Comparison of ENCODE assay signal across 14 cellular contexts in the genomic region with DNA sequence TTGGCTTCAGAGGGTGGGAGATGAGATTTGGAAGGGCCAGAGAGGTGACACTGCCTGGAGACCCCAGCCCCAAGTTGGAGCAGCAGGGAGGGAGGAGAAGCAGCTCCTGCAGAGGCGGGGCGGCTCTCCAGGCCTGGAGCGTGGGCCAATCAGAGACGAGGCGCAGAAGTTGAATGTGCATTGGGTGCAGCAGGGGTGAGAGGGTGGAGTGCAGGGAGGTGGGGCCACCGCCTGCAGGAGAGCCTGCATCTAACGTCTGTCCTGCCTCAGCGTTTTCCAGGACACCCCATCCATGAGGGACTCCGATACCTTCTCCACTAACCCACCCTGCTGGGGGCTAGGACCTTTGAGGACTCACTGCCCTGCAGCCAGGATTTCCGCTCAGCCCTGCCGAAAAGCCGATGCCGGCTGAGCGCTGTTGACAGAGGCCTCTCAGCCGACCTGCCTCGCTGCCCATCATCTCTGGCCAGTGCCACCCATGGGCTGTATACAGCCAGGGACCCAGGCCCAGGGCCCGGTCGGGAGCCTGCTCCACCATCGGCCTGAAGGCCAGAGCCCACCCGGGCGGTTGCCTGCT.
DNase-seq lines count a peak whose midpoint lies in the region; ATAC-seq, FAIRE-seq and TF ChIP-seq lines count a peak whose summit lies in the region.
"Had no signal": no experiment of that assay in that cellular context is flagged by ENCODE, and none has a peak within 500 bp of the region (broad histone marks: within the 10 kb centered on the region; RNA-seq: fewer than 3 reads in every experiment).

No MANE protein-coding gene starts in this region.

- no peaks in the 10 kb centered on the region for H3K36me3 ChIP-seq in HepG2 (replicated peaks in 1 of 2; ENCODE audit: control insufficient read depth in 1 of 2, insufficient read depth in 2 of 2, low read length in 2 of 2)
- H3K36me3 ChIP-seq in right lobe of liver: no peaks in the 10 kb centered on the region
- no peaks in the 10 kb centered on the region for H3K36me3 ChIP-seq in stomach smooth muscle (ENCODE audit: control insufficient read depth in 2 of 2, insufficient read depth in 2 of 2, low read length in 2 of 2)
- H3K36me3 ChIP-seq: upper lobe of right lung had no signal

- H2AFZ ChIP-seq in HepG2 (ENCODE audit: low read length): no peak overlapping the region

- TF ChIP-seq CTCF in HepG2 (CRISPR knock-in tag; IDR thresholded peaks at IDR 0.05) (no peak), right lobe of liver (IDR thresholded peaks at IDR 0.05) (no peak), WTC11 (IDR thresholded peaks at IDR 0.05) (no peak)

- peaks cover 37% of the 10 kb centered on the region for H3K4me1 Mint-ChIP-seq in WTC11

- H3K79me2 ChIP-seq in HepG2 (ENCODE audit: insufficient read depth, low read length): no peaks in the 10 kb centered on the region

- TF ChIP-seq EP300 in HepG2 (IDR thresholded peaks at IDR 0.05; ENCODE audit: low read depth in 2 of 2, low read length in 2 of 2) (no peak), HepG2 (CRISPR knock-in tag; IDR thresholded peaks at IDR 0.05; ENCODE audit: borderline replicate concordance) (no peak)

- no peak overlapping the region for H3K27ac Mint-ChIP-seq in WTC11

- H3K9ac ChIP-seq in HepG2 (ENCODE audit: insufficient read depth, low read depth, low read length): no peak overlapping the region
- H3K9ac ChIP-seq in stomach smooth muscle (ENCODE audit: low read length in 2 of 2): no peak overlapping the region

- H3K27me3 ChIP-seq in HepG2 (ENCODE audit: control insufficient read depth in 1 of 2, insufficient read depth in 2 of 2, low read length in 2 of 2): peaks cover 46 to 89% of the 10 kb centered on the region in 2 experiments
- H3K27me3 ChIP-seq in right lobe of liver: no peaks in the 10 kb centered on the region
- peaks cover 40 to 51% of the 10 kb centered on the region in 2 donors for H3K27me3 ChIP-seq in stomach smooth muscle (ENCODE audit: control insufficient read depth in 1 of 2, insufficient read depth in 2 of 2, low read length in 2 of 2)

- H3K9me3 ChIP-seq in HepG2 (ENCODE audit: low read length): no peaks in the 10 kb centered on the region
- no peaks in the 10 kb centered on the region for H3K9me3 ChIP-seq in right lobe of liver
- no peaks in the 10 kb centered on the region for H3K9me3 ChIP-seq in stomach smooth muscle (ENCODE audit: control insufficient read depth in 2 of 2, low read length in 2 of 2)
- H3K9me3 ChIP-seq: upper lobe of right lung had no signal

- no peaks in the 10 kb centered on the region for H3K27me3 Mint-ChIP-seq in WTC11 (ENCODE audit: low read depth)

- intact Hi-C loops in HepG2 (cut with micrococcal nuclease; ENCODE audit: unreplicated experiment): no loop called here
- intact Hi-C loops in right lobe of liver (cut with DNase I): no loop called here
- intact Hi-C loops in sciatic nerve (cut with DNase I): no loop called here

- in situ Hi-C loops in HepG2 (cut with HindIII; ENCODE audit: extremely low pct_ligation_motif_present, low pct_unique_long_range_greater_than_20kb): no loop called here

- no peaks in the 10 kb centered on the region for H3K4me1 ChIP-seq in HepG2 (ENCODE audit: insufficient read depth, low read length)
- peaks cover 0 to 10% (median 0%) of the 10 kb centered on the region in 4 donors for H3K4me1 ChIP-seq in right lobe of liver
- peaks cover 5% of the 10 kb centered on the region for H3K4me1 ChIP-seq in stomach smooth muscle (ENCODE audit: control insufficient read depth, insufficient read depth, low read length)
- H3K4me1 ChIP-seq: upper lobe of right lung had no signal

- H3K4me2 ChIP-seq in HepG2 (ENCODE audit: low read depth, low read length): no peak overlapping the region

- H3K36me3 Mint-ChIP-seq in WTC11: no peaks in the 10 kb centered on the region

- no peaks in the 10 kb centered on the region for H3K9me3 Mint-ChIP-seq in WTC11

- 9% methylated on average over 5 of the region's 21 CpGs for WGBS in HepG2 (ENCODE audit: low lambda C conversion rate)
- 28% methylated on average over 14 of the region's 21 CpGs for WGBS in right lobe of liver (ENCODE audit: insufficient coverage, low coverage, low lambda C conversion rate, missing lambda C conversion rate)

- H3K4me3 Mint-ChIP-seq in WTC11: peak overlapping the region; percentile 75

- H4K20me1 ChIP-seq in HepG2 (ENCODE audit: insufficient read depth, low read length): peaks cover 9% of the 10 kb centered on the region; the same call in 1 of the 2 replicates

- H3K27ac ChIP-seq in HepG2 (ENCODE audit: extremely low read length, insufficient read depth, low read length) (no peak overlapping the region), right lobe of liver (no peak overlapping the region), stomach smooth muscle (ENCODE audit: low read length) (no peak overlapping the region)
- H3K27ac ChIP-seq: upper lobe of right lung had no signal

- CTCF ChIA-PET in HepG2 (lab: Yijun Ruan, JAX; ENCODE audit: low intra/inter-chr PET ratio, low total read pairs) (no interaction called here), WTC11 (lab: Charles Lee) (interaction anchor here (0.9 to 2.0 kb wide), 5 partner anchors 29 to 173 kb away, joined by 3 to 12 read pairs (median 4); no protein-coding TSS in a partner anchor)

- no TSS peak for BruUV-seq in HepG2 (replicated peaks; lab: Mats Ljungman, UMichigan)

- DNase-seq in HepG2 (ENCODE audit: low spot score): no peak
- no peak for DNase-seq in right lobe of liver
- DNase-seq in WTC11 (ENCODE audit: low spot score): peak; percentile 62
- peak; percentile 92 for DNase-seq in iPS-NIHi11 (ENCODE audit: low spot score)
- DNase-seq in NCI-H2107 treated with DMSO at 0.1 percent for 48 hours (lab: John Stamatoyannopoulos, UW; ENCODE audit: unreplicated experiment): no peak
- no peak for DNase-seq in sciatic nerve (ENCODE audit: low spot score)
- DNase-seq: NCI-H146; stimulated activated CD4-positive, alpha-beta T cell treated with anti-CD3 and anti-CD28 coated beads, Interleukin-1b, Interleukin-23, amount 100 ng/mL, for 48 hours; upper lobe of right lung had no signal

- ATAC-seq in HepG2 (no peak), right lobe of liver (no peak), WTC11 (peak; percentile 82), HG02763 (IDR thresholded peaks at IDR 0.05; ENCODE audit: unreplicated experiment) (no peak), sciatic nerve (no peak)
- ATAC-seq: upper lobe of right lung had no signal

- POLR2A ChIA-PET in HepG2 (lab: Yijun Ruan, JAX): no interaction called here
- POLR2A ChIA-PET in WTC11 (lab: Charles Lee): interaction anchor here (0.6 kb wide), 1 partner anchor 70 kb away, joined by 3 read pairs; no protein-coding TSS in a partner anchor

- no peak for FAIRE-seq in HepG2 (lab: Jason Lieb, UNC)
- FAIRE-seq: frontal cortex, H54, RCC 7860 had no signal

- H3K4me3 ChIP-seq in HepG2 (replicated peaks in 1 of 3; ENCODE audit: insufficient read depth in 1 of 3, low read depth in 2 of 3, low read length in 3 of 3): no peak overlapping the region
- H3K4me3 ChIP-seq in right lobe of liver: no peak overlapping the region
- peak overlapping the region; percentile 36 to 40 for H3K4me3 ChIP-seq in stomach smooth muscle (ENCODE audit: low read length in 2 of 2)
- H3K4me3 ChIP-seq: upper lobe of right lung had no signal

- TF ChIP-seq RAD21 in HepG2 (CRISPR knock-in tag; IDR thresholded peaks at IDR 0.05): no peak

- TF ChIP-seq POLR2A in HepG2 (IDR thresholded peaks at IDR 0.05; ENCODE audit: insufficient read depth in 1 of 2, low read depth in 2 of 2, low read length in 2 of 2) (no peak), right lobe of liver (IDR thresholded peaks at IDR 0.05) (no peak)

TF ChIP-seq in HepG2, 621 proteins besides CTCF, POLR2A, EP300 and RAD21 (continues in another document):
- TF ChIP-seq, protein P1, sequence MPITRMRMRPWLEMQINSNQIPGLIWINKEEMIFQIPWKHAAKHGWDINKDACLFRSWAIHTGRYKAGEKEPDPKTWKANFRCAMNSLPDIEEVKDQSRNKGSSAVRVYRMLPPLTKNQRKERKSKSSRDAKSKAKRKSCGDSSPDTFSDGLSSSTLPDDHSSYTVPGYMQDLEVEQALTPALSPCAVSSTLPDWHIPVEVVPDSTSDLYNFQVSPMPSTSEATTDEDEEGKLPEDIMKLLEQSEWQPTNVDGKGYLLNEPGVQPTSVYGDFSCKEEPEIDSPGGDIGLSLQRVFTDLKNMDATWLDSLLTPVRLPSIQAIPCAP (CRISPR knock-in tag; IDR thresholded peaks at IDR 0.05; ENCODE audit: low read depth): no peak
- TF ChIP-seq ZNF546 (CRISPR knock-in tag; conservative IDR thresholded peaks at IDR 0.05) (no peak), ARID2 (CRISPR knock-in tag; IDR thresholded peaks at IDR 0.05; ENCODE audit: borderline replicate concordance) (no peak), BCL6 (CRISPR knock-in tag; IDR thresholded peaks at IDR 0.05) (no peak), EZH2 (conservative IDR thresholded peaks at IDR 0.05; ENCODE audit: low read depth, low read length) (peak; percentile 91; the same call in 1 of the 2 replicates)

TF ChIP-seq in WTC11, 78 proteins besides CTCF, POLR2A, EP300 and RAD21 (continues in another document):
- TF ChIP-seq, protein P2, sequence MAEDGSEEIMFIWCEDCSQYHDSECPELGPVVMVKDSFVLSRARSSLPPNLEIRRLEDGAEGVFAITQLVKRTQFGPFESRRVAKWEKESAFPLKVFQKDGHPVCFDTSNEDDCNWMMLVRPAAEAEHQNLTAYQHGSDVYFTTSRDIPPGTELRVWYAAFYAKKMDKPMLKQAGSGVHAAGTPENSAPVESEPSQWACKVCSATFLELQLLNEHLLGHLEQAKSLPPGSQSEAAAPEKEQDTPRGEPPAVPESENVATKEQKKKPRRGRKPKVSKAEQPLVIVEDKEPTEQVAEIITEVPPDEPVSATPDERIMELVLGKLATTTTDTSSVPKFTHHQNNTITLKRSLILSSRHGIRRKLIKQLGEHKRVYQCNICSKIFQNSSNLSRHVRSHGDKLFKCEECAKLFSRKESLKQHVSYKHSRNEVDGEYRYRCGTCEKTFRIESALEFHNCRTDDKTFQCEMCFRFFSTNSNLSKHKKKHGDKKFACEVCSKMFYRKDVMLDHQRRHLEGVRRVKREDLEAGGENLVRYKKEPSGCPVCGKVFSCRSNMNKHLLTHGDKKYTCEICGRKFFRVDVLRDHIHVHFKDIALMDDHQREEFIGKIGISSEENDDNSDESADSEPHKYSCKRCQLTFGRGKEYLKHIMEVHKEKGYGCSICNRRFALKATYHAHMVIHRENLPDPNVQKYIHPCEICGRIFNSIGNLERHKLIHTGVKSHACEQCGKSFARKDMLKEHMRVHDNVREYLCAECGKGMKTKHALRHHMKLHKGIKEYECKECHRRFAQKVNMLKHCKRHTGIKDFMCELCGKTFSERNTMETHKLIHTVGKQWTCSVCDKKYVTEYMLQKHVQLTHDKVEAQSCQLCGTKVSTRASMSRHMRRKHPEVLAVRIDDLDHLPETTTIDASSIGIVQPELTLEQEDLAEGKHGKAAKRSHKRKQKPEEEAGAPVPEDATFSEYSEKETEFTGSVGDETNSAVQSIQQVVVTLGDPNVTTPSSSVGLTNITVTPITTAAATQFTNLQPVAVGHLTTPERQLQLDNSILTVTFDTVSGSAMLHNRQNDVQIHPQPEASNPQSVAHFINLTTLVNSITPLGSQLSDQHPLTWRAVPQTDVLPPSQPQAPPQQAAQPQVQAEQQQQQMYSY (CRISPR knock-in tag; IDR thresholded peaks at IDR 0.05): peak; percentile 65; the same call in 1 of the 2 replicates
- TF ChIP-seq NFYB (CRISPR knock-in tag; conservative IDR thresholded peaks at IDR 0.05; ENCODE audit: low read depth) (peak; percentile 63), SP1 (CRISPR knock-in tag; conservative IDR thresholded peaks at IDR 0.05) (0 out of 2 replicates have a peak, but pooled peaks have one; percentile 33)

Comparison
In these comparisons a context has a peak if more than half of its experiments do, and no peak if none do; other contexts are left out.
1. DNase-seq: peak in WTC11 (single experiment) and iPS-NIHi11 (single experiment); none in HepG2 (single experiment), right lobe of liver (0 of 3), NCI-H2107 treated with DMSO at 0.1 percent for 48 hours (single experiment) and sciatic nerve (single experiment).
2. H3K4me3 ChIP-seq: peak in stomach smooth muscle (2 of 2); none in HepG2 (0 of 3) and right lobe of liver (0 of 3).